ENCODE assay signal across 8 cellular contexts in genomic region chr16:29790183-29790948, GRCh38. TPM values are rescaled to one million over a fixed set of nuclear protein-coding genes. Genes with fewer than 3 reads are reported as not detected.
DNase-seq lines count a peak whose midpoint lies in the region; ATAC-seq, FAIRE-seq and TF ChIP-seq lines count a peak whose summit lies in the region.

KIF22 (plus strand) TSS chr16:29790751; CDS start chr16:29790760, 9 bp downstream.

- peaks cover 33% of the 10 kb centered on the region for H3K4me1 ChIP-seq in BLaER1

- H3K9me3 Mint-ChIP-seq in activated CD4-positive, alpha-beta T cell treated with anti-CD3 and anti-CD28 coated beads for 36 hours (ENCODE audit: low read depth) = no peaks in the 10 kb centered on the region

- H3K4me3 ChIP-seq in BLaER1 (peak within 1 kb of the TSS; percentile 90), choroid plexus epithelial cell (ENCODE audit: low read depth, low read length) (peak within 1 kb of the TSS; percentile 97)

- POLR2A ChIA-PET in activated CD4-positive, alpha-beta T cell treated with anti-CD3 and anti-CD28 coated beads for 36 hours (lab: Charles Lee) = interaction anchor here (0.5 to 2.2 kb wide), 11 partner anchors 10 to 111 kb away, joined by 3 to 21 read pairs (median 6); partner anchors contain the start of gene MAZ

- intact Hi-C loops in activated CD4-positive, alpha-beta T cell treated with anti-CD3 and anti-CD28 coated beads for 36 hours (cut with DNase I, micrococcal nuclease) = loop anchor here (1.0 to 2.0 kb wide), 16 partner anchors 15 to 275 kb away; partner anchors contain the start of genes ALDOA (in 1 of the 2), CDIPT (in 1 of the 2), INO80E (in 1 of the 2) and KCTD13 (in 1 of the 2)

- CTCF ChIA-PET in activated CD4-positive, alpha-beta T cell treated with anti-CD3 and anti-CD28 coated beads for 36 hours (lab: Charles Lee) = interaction anchor here (0.6 to 4.3 kb wide), 27 partner anchors 13 to 339 kb away, joined by 3 to 23 read pairs (median 4); partner anchors contain the start of genes KCTD13, MVP and PAGR1

- peak within 1 kb of the TSS; percentile 93 for H3K4me2 ChIP-seq in BLaER1

- peaks cover 39% of the 10 kb centered on the region for H3K36me3 Mint-ChIP-seq in activated CD4-positive, alpha-beta T cell treated with anti-CD3 and anti-CD28 coated beads for 36 hours (ENCODE audit: low read depth)

- H3K27ac ChIP-seq in BLaER1 = peak within 1 kb of the TSS; percentile 90

- peak; percentile 87 for FAIRE-seq in GM19239 (lab: Jason Lieb, UNC)

- no peaks in the 10 kb centered on the region for H3K9me3 ChIP-seq in BLaER1

- H3K36me3 ChIP-seq in BLaER1 = peaks cover 30% of the 10 kb centered on the region

- peak within 1 kb of the TSS; percentile 97 for H3K27ac Mint-ChIP-seq in activated CD4-positive, alpha-beta T cell treated with anti-CD3 and anti-CD28 coated beads for 36 hours

- H3K9ac ChIP-seq in BLaER1 = peak within 1 kb of the TSS; percentile 93

- no peaks in the 10 kb centered on the region for H3K27me3 Mint-ChIP-seq in activated CD4-positive, alpha-beta T cell treated with anti-CD3 and anti-CD28 coated beads for 36 hours

- peaks cover 16% of the 10 kb centered on the region; the same call in 1 of the 2 replicates for H4K20me1 ChIP-seq in BLaER1

- peak; percentile 83 for ATAC-seq in HG03457 (IDR thresholded peaks at IDR 0.05; ENCODE audit: unreplicated experiment)
- ATAC-seq in activated CD4-positive, alpha-beta T cell treated with anti-CD3 and anti-CD28 coated beads for 36 hours = peak; percentile 95

- DNase-seq in GM19239 (ENCODE audit: insufficient read length, low spot score) = peak; percentile 98
- DNase-seq in NCI-H524 (lab: John Stamatoyannopoulos, UW) = peak; percentile 99
- peak; percentile 100 for DNase-seq in activated CD4-positive, alpha-beta T cell treated with anti-CD3 and anti-CD28 coated beads for 36 hours
- peak; percentile 99 for DNase-seq in choroid plexus epithelial cell (ENCODE audit: low read depth)
- DNase-seq in kidney glomerular epithelial cell (lab: John Stamatoyannopoulos, UW) = peak; percentile 95
- peak; percentile 99 for DNase-seq in stimulated activated CD4-positive, alpha-beta T cell treated with anti-CD3 and anti-CD28 coated beads, Interleukin-1b, Interleukin-23, amount 100 ng/mL, for 1 hour (ENCODE audit: low read depth in 2 of 2)

- peak; percentile 75 for TF ChIP-seq CTCF in choroid plexus epithelial cell (conservative IDR thresholded peaks at IDR 0.05; ENCODE audit: low read depth, low read length)

- H3K27me3 ChIP-seq in BLaER1 = no peaks in the 10 kb centered on the region

- H3K4me3 Mint-ChIP-seq in activated CD4-positive, alpha-beta T cell treated with anti-CD3 and anti-CD28 coated beads for 36 hours = peak within 1 kb of the TSS; percentile 91

- peaks cover 30% of the 10 kb centered on the region for H3K4me1 Mint-ChIP-seq in activated CD4-positive, alpha-beta T cell treated with anti-CD3 and anti-CD28 coated beads for 36 hours

RNA-seq across cellular contexts. Expression of gene KIF22, which starts in this region (rescaled TPM):
- total RNA-seq in activated CD4-positive, alpha-beta T cell treated with anti-CD3 and anti-CD28 coated beads for 36 hours = 100 to 1,000 TPM; 153 to 168 TPM

Comparison
In these comparisons a context has a peak if more than half of its experiments do, and no peak if none do; other contexts are left out.
1. Peak in every context shown above with its lines: DNase-seq, ATAC-seq, H3K4me3 ChIP-seq and H3K27ac ChIP-seq.